ENCODE assay signal across 15 cellular contexts in genomic region chr14:99952453-99952852, GRCh38.
DNase-seq lines count a peak whose midpoint lies in the region; ATAC-seq, FAIRE-seq and TF ChIP-seq lines count a peak whose summit lies in the region.
"Had no signal": no experiment of that assay in that cellular context is flagged by ENCODE, and none has a peak within 500 bp of the region (broad histone marks: within the 10 kb centered on the region; RNA-seq: fewer than 3 reads in every experiment).

No MANE protein-coding gene starts in this region.

- H3K36me3 ChIP-seq in HepG2 (replicated peaks in 1 of 2; ENCODE audit: control insufficient read depth in 1 of 2, insufficient read depth in 2 of 2, low read length in 2 of 2), result no peaks in the 10 kb centered on the region
- no peaks in the 10 kb centered on the region for H3K36me3 ChIP-seq in right lobe of liver
- H3K36me3 ChIP-seq: BLaER1 had no signal

- no TSS peak for BruUV-seq in HepG2 (replicated peaks; lab: Mats Ljungman, UMichigan)

- H3K9me3 Mint-ChIP-seq in T-helper 1 cell treated with Interleukin-12 subunit alpha and Interleukin-12 subunit beta and Interleukin-4 antibody, amounts not matched to agents 30 μg/mL and 1 μg/mL, for 36 hours, result peaks cover 8% of the 10 kb centered on the region
- no peaks in the 10 kb centered on the region for H3K9me3 Mint-ChIP-seq in endothelial cell (ENCODE audit: unreplicated experiment)

- H3K27me3 ChIP-seq in HepG2 (ENCODE audit: control insufficient read depth in 1 of 2, insufficient read depth in 2 of 2, low read length in 2 of 2) (peaks cover 1 to 6% of the 10 kb centered on the region in 2 experiments; a peak in 1 of 5 replicates), right lobe of liver (no peaks in the 10 kb centered on the region)
- H3K27me3 ChIP-seq: BLaER1 had no signal

- H3K27ac ChIP-seq in HepG2 (ENCODE audit: extremely low read length, insufficient read depth, low read length), result no peak overlapping the region
- no peak overlapping the region for H3K27ac ChIP-seq in right lobe of liver
- H3K27ac ChIP-seq: 22Rv1, BLaER1 had no signal

- no peak for TF ChIP-seq EP300 in HepG2 (IDR thresholded peaks at IDR 0.05; ENCODE audit: low read depth in 2 of 2, low read length in 2 of 2)
- TF ChIP-seq EP300 in HepG2 (CRISPR knock-in tag; IDR thresholded peaks at IDR 0.05; ENCODE audit: borderline replicate concordance), result no peak

- H3K4me1 ChIP-seq in HepG2 (ENCODE audit: insufficient read depth, low read length) (peaks cover 31% of the 10 kb centered on the region), right lobe of liver (peaks cover 0 to 17% (median 7%) of the 10 kb centered on the region in 4 donors)

- no peak for FAIRE-seq in HepG2 (lab: Jason Lieb, UNC)
- FAIRE-seq: GM19239 had no signal

- no peak for TF ChIP-seq POLR2A in HepG2 (IDR thresholded peaks at IDR 0.05; ENCODE audit: insufficient read depth in 1 of 2, low read depth in 2 of 2, low read length in 2 of 2)
- no peak for TF ChIP-seq POLR2A in right lobe of liver (IDR thresholded peaks at IDR 0.05)

- ATAC-seq in HepG2 (no peak), right lobe of liver (no peak), HG02852 (IDR thresholded peaks at IDR 0.05; ENCODE audit: unreplicated experiment) (no peak)

- TF ChIP-seq RAD21 in HepG2 (CRISPR knock-in tag; IDR thresholded peaks at IDR 0.05), result no peak

- DNase-seq in T-helper 1 cell (no peak), HepG2 (ENCODE audit: low spot score) (no peak), right lobe of liver (no peak), endothelial cell (ENCODE audit: low spot score) (no peak), NCI-H524 treated with DMSO at 0.1 percent for 48 hours (lab: John Stamatoyannopoulos, UW) (no peak), H4 (ENCODE audit: low spot score) (no peak)
- DNase-seq: DMS53, GF-D8, GOT3, HCEC 1CT had no signal

- no peak overlapping the region for H2AFZ ChIP-seq in HepG2 (ENCODE audit: low read length)

- no peaks in the 10 kb centered on the region for H3K4me1 Mint-ChIP-seq in T-helper 1 cell treated with Interleukin-12 subunit alpha and Interleukin-12 subunit beta and Interleukin-4 antibody, amounts not matched to agents 30 μg/mL and 1 μg/mL, for 36 hours (ENCODE audit: low read depth)
- H3K4me1 Mint-ChIP-seq in endothelial cell (ENCODE audit: unreplicated experiment), result no peaks in the 10 kb centered on the region

- no peaks in the 10 kb centered on the region for H3K79me2 ChIP-seq in HepG2 (ENCODE audit: insufficient read depth, low read length)

- H3K4me2 ChIP-seq in HepG2 (ENCODE audit: low read depth, low read length), result no peak overlapping the region
- H3K4me2 ChIP-seq: BLaER1 had no signal

- peak overlapping the region; percentile 70 for H3K27ac Mint-ChIP-seq in T-helper 1 cell treated with Interleukin-12 subunit alpha and Interleukin-12 subunit beta and Interleukin-4 antibody, amounts not matched to agents 30 μg/mL and 1 μg/mL, for 36 hours
- peak overlapping the region; percentile 13 for H3K27ac Mint-ChIP-seq in endothelial cell (ENCODE audit: unreplicated experiment)

- CTCF ChIA-PET in HepG2 (lab: Yijun Ruan, JAX; ENCODE audit: low intra/inter-chr PET ratio, low total read pairs), result no interaction called here

- peaks cover 3% of the 10 kb centered on the region for H3K36me3 Mint-ChIP-seq in T-helper 1 cell treated with Interleukin-12 subunit alpha and Interleukin-12 subunit beta and Interleukin-4 antibody, amounts not matched to agents 30 μg/mL and 1 μg/mL, for 36 hours (ENCODE audit: low read depth)
- no peaks in the 10 kb centered on the region for H3K36me3 Mint-ChIP-seq in endothelial cell (ENCODE audit: low read depth, unreplicated experiment)

- H4K20me1 ChIP-seq in HepG2 (ENCODE audit: insufficient read depth, low read length), result no peaks in the 10 kb centered on the region
- H4K20me1 ChIP-seq: BLaER1 had no signal

- WGBS in HepG2 (ENCODE audit: low lambda C conversion rate), result 0% methylated on average over 2 of the region's 2 CpGs
- whole genome bisulfite sequencing in right lobe of liver (ENCODE audit: insufficient coverage, low coverage, low lambda C conversion rate, missing lambda C conversion rate), result 45% methylated on average over 2 of the region's 2 CpGs

- H3K9me3 ChIP-seq in HepG2 (ENCODE audit: low read length), result no peaks in the 10 kb centered on the region
- no peaks in the 10 kb centered on the region for H3K9me3 ChIP-seq in right lobe of liver
- H3K9me3 ChIP-seq: BLaER1 had no signal

- H3K9ac ChIP-seq in HepG2 (ENCODE audit: insufficient read depth, low read depth, low read length), result no peak overlapping the region
- H3K9ac ChIP-seq: BLaER1 had no signal

- no peak for TF ChIP-seq CTCF in HepG2 (CRISPR knock-in tag; IDR thresholded peaks at IDR 0.05)
- TF ChIP-seq CTCF in right lobe of liver (IDR thresholded peaks at IDR 0.05), result no peak
- TF ChIP-seq CTCF in endothelial cell (IDR thresholded peaks at IDR 0.05; ENCODE audit: unreplicated experiment), result no peak

- H3K4me3 ChIP-seq in HepG2 (replicated peaks in 1 of 3; ENCODE audit: insufficient read depth in 1 of 3, low read depth in 2 of 3, low read length in 3 of 3) (no peak overlapping the region), right lobe of liver (no peak overlapping the region)
- H3K4me3 ChIP-seq: BLaER1 had no signal

- H3K4me3 Mint-ChIP-seq in T-helper 1 cell treated with Interleukin-12 subunit alpha and Interleukin-12 subunit beta and Interleukin-4 antibody, amounts not matched to agents 30 μg/mL and 1 μg/mL, for 36 hours, result no peak overlapping the region
- no peak overlapping the region for H3K4me3 Mint-ChIP-seq in endothelial cell (ENCODE audit: unreplicated experiment)

- peaks cover 17% of the 10 kb centered on the region for H3K27me3 Mint-ChIP-seq in T-helper 1 cell treated with Interleukin-12 subunit alpha and Interleukin-12 subunit beta and Interleukin-4 antibody, amounts not matched to agents 30 μg/mL and 1 μg/mL, for 36 hours (ENCODE audit: low read depth)
- peaks cover 8% of the 10 kb centered on the region for H3K27me3 Mint-ChIP-seq in endothelial cell (ENCODE audit: unreplicated experiment)

- intact Hi-C loops in HepG2 (cut with micrococcal nuclease; ENCODE audit: unreplicated experiment), result no loop called here
- intact Hi-C loops in right lobe of liver (cut with DNase I), result no loop called here

- in situ Hi-C loops in HepG2 (cut with HindIII; ENCODE audit: extremely low pct_ligation_motif_present, low pct_unique_long_range_greater_than_20kb), result no loop called here

- POLR2A ChIA-PET in HepG2 (lab: Yijun Ruan, JAX), result no interaction called here

TF ChIP-seq in HepG2, 621 proteins besides CTCF, POLR2A, EP300 and RAD21:
- TF ChIP-seq MNT (IDR thresholded peaks at IDR 0.05) (peak; percentile 93), CHD4 (IDR thresholded peaks at IDR 0.05; ENCODE audit: borderline replicate concordance, low read length) (no peak)
